In genomic region chr11:60500276-60500935, GRCh38 we compare ENCODE assay signal across 18 cellular contexts. TPM values are rescaled to one million over a fixed set of nuclear protein-coding genes. Genes with fewer than 3 reads are reported as not detected.
DNase-seq lines count a peak whose midpoint lies in the region; ATAC-seq and TF ChIP-seq lines count a peak whose summit lies in the region.
"Had no signal": no experiment of that assay in that cellular context is flagged by ENCODE, and none has a peak within 500 bp of the region (broad histone marks: within the 10 kb centered on the region; RNA-seq: fewer than 3 reads in every experiment).

No MANE protein-coding gene starts in this region.

- peaks cover 51% of the 10 kb centered on the region for H3K4me1 Mint-ChIP-seq in stimulated activated memory B cell treated with anti-CD40 and anti-IgM and Interleukin-4, amounts not matched to agents 10 μg/mL and 1 μg/mL and 100 μg/mL, for 72 hours
- H3K4me1 Mint-ChIP-seq in chondrocyte (ENCODE audit: low read depth) = peaks cover 23% of the 10 kb centered on the region

- H3K27ac Mint-ChIP-seq in stimulated activated memory B cell treated with anti-CD40 and anti-IgM and Interleukin-4, amounts not matched to agents 10 μg/mL and 1 μg/mL and 100 μg/mL, for 72 hours = peak overlapping the region; percentile 81
- no peak overlapping the region for H3K27ac Mint-ChIP-seq in chondrocyte (ENCODE audit: unreplicated experiment)
- H3K27ac Mint-ChIP-seq: activated naive CD4-positive, alpha-beta T cell treated with anti-CD3 and anti-CD28 coated beads, Interleukin-2, amount 50 U/mL, for 24 hours; T-helper 2 cell treated with Interferon-gamma antibody and Interleukin-4, amounts not matched to agents 5 μg/mL and 100 μg/mL, for 36 hours had no signal

- peak; percentile 37 for ATAC-seq in stimulated activated memory B cell treated with anti-CD40 and anti-IgM and Interleukin-4, amounts not matched to agents 10 μg/mL and 1 μg/mL and 100 μg/mL, for 72 hours
- ATAC-seq: activated T-cell treated with anti-CD3 and anti-CD28 coated beads, Interleukin-2, amount 50 U/mL, for 4 hours had no signal

- H3K36me3 Mint-ChIP-seq in stimulated activated memory B cell treated with anti-CD40 and anti-IgM and Interleukin-4, amounts not matched to agents 10 μg/mL and 1 μg/mL and 100 μg/mL, for 72 hours = no peaks in the 10 kb centered on the region
- no peaks in the 10 kb centered on the region for H3K36me3 Mint-ChIP-seq in chondrocyte (ENCODE audit: low read depth)
- H3K36me3 Mint-ChIP-seq: activated naive CD4-positive, alpha-beta T cell treated with anti-CD3 and anti-CD28 coated beads, Interleukin-2, amount 50 U/mL, for 24 hours had no signal

- H3K4me3 Mint-ChIP-seq in stimulated activated memory B cell treated with anti-CD40 and anti-IgM and Interleukin-4, amounts not matched to agents 10 μg/mL and 1 μg/mL and 100 μg/mL, for 72 hours = no peak overlapping the region
- no peak overlapping the region for H3K4me3 Mint-ChIP-seq in chondrocyte (ENCODE audit: unreplicated experiment)
- H3K4me3 Mint-ChIP-seq: activated B cell treated with CpG ODN at 0.5 μM for 24 hours; activated naive CD4-positive, alpha-beta T cell treated with anti-CD3 and anti-CD28 coated beads, Interleukin-2, amount 50 U/mL, for 24 hours; activated T-cell treated with anti-CD3 and anti-CD28 coated beads, Interleukin-2, amount 50 U/mL, for 4 hours; T-helper 2 cell treated with Interferon-gamma antibody and Interleukin-4, amounts not matched to agents 5 μg/mL and 100 μg/mL, for 36 hours had no signal

- no peaks in the 10 kb centered on the region for H3K9me3 Mint-ChIP-seq in stimulated activated memory B cell treated with anti-CD40 and anti-IgM and Interleukin-4, amounts not matched to agents 10 μg/mL and 1 μg/mL and 100 μg/mL, for 72 hours
- H3K9me3 Mint-ChIP-seq in chondrocyte (ENCODE audit: low read depth) = no peaks in the 10 kb centered on the region
- H3K9me3 Mint-ChIP-seq: activated B cell treated with CpG ODN at 0.5 μM for 24 hours; activated naive CD4-positive, alpha-beta T cell treated with anti-CD3 and anti-CD28 coated beads, Interleukin-2, amount 50 U/mL, for 24 hours; activated T-cell treated with anti-CD3 and anti-CD28 coated beads, Interleukin-2, amount 50 U/mL, for 4 hours; T-helper 2 cell treated with Interferon-gamma antibody and Interleukin-4, amounts not matched to agents 5 μg/mL and 100 μg/mL, for 36 hours had no signal

- DNase-seq in HS-27A (ENCODE audit: low read depth) = peak; percentile 55
- DNase-seq in astrocyte of the hippocampus (ENCODE audit: low read depth, low spot score) = peak; percentile 39
- DNase-seq in kidney glomerular epithelial cell (lab: John Stamatoyannopoulos, UW) = peak; percentile 91
- DNase-seq in chondrocyte (ENCODE audit: low spot score) = no peak
- no peak for DNase-seq in NCI-H146 treated with DMSO at 0.1 percent for 48 hours (lab: John Stamatoyannopoulos, UW; ENCODE audit: unreplicated experiment)
- DNase-seq in GM03348 (ENCODE audit: low spot score) = no peak
- DNase-seq: activated B cell treated with CpG ODN at 0.5 μM for 24 hours; activated T-cell treated with anti-CD3 and anti-CD28 coated beads, Interleukin-2, amount 50 U/mL, for 4 hours; head of caudate nucleus; kidney; NCI-H1694 treated with DMSO at 0.1 percent for 48 hours; NCI-H2227 treated with DMSO at 0.1 percent for 48 hours; Peyer's patch; tibial artery had no signal

- no peak for TF ChIP-seq CTCF in chondrocyte (IDR thresholded peaks at IDR 0.05)

- no peaks in the 10 kb centered on the region for H3K27me3 Mint-ChIP-seq in stimulated activated memory B cell treated with anti-CD40 and anti-IgM and Interleukin-4, amounts not matched to agents 10 μg/mL and 1 μg/mL and 100 μg/mL, for 72 hours
- peaks cover 2% of the 10 kb centered on the region for H3K27me3 Mint-ChIP-seq in chondrocyte (ENCODE audit: low read depth)
- H3K27me3 Mint-ChIP-seq: activated B cell treated with CpG ODN at 0.5 μM for 24 hours had no signal

RNA-seq across cellular contexts. Expression of gene MS4A12, which starts 7.8 kb away (rescaled TPM):
- total RNA-seq in chondrocyte = not detected in 3 replicates
- total RNA-seq: activated B cell treated with CpG ODN at 0.5 μM for 24 hours; activated T-cell treated with anti-CD3 and anti-CD28 coated beads, Interleukin-2, amount 50 U/mL, for 4 hours; ascending aorta; kidney; Peyer's patch had no signal

RNA-seq across cellular contexts. Expression of gene MS4A13, which starts 14.8 kb away (rescaled TPM):
- total RNA-seq in chondrocyte = not detected in 3 replicates
- total RNA-seq: activated B cell treated with CpG ODN at 0.5 μM for 24 hours; activated T-cell treated with anti-CD3 and anti-CD28 coated beads, Interleukin-2, amount 50 U/mL, for 4 hours; ascending aorta; kidney; Peyer's patch had no signal

RNA-seq across cellular contexts. Expression of gene MS4A1, which starts 44.8 kb away (rescaled TPM):
- not detected in 3 replicates for total RNA-seq in chondrocyte
- total RNA-seq: ascending aorta had no signal

Comparison
In these comparisons a context has a peak if more than half of its experiments do, and no peak if none do; other contexts are left out.
1. DNase-seq: peak in HS-27A (single experiment), astrocyte of the hippocampus (single experiment) and kidney glomerular epithelial cell (single experiment); none in chondrocyte (single experiment), NCI-H146 treated with DMSO at 0.1 percent for 48 hours (single experiment) and GM03348 (single experiment).